In genomic region chr12:124543591-124544310, GRCh38 we compare ENCODE assay signal across 8 cellular contexts. TPM values are rescaled to one million over a fixed set of nuclear protein-coding genes. Genes with fewer than 3 reads are reported as not detected.
DNase-seq lines count a peak whose midpoint lies in the region; ATAC-seq and TF ChIP-seq lines count a peak whose summit lies in the region.

No MANE protein-coding gene starts in this region.

- H3K4me1 Mint-ChIP-seq in brain, result peaks cover 77% of the 10 kb centered on the region
- peaks cover 54% of the 10 kb centered on the region for H3K4me1 Mint-ChIP-seq in nephron

- no peak for ATAC-seq in HG03025 (IDR thresholded peaks at IDR 0.05; ENCODE audit: low FRiP score, unreplicated experiment)
- no peak for ATAC-seq in HG03565 (IDR thresholded peaks at IDR 0.05; ENCODE audit: unreplicated experiment)

- TF ChIP-seq CTCF in brain (conservative IDR thresholded peaks at IDR 0.05), result no peak
- TF ChIP-seq CTCF in nephron (IDR thresholded peaks at IDR 0.05; ENCODE audit: unreplicated experiment in 3 of 3), result no peak

- H3K9me3 Mint-ChIP-seq in brain (peaks cover 0 to 2% (median 0%) of the 10 kb centered on the region in 5 experiments), nephron (no peaks in the 10 kb centered on the region)

- H3K27me3 Mint-ChIP-seq in brain (peaks cover 2% of the 10 kb centered on the region), nephron (ENCODE audit: low read depth) (no peaks in the 10 kb centered on the region)

- H3K27ac Mint-ChIP-seq in brain (peak overlapping the region; percentile 61 to 92 (median 79)), nephron (peak overlapping the region; percentile 68 to 94 (median 92))

- peak overlapping the region; percentile 47 to 75 (median 69) for H3K4me3 Mint-ChIP-seq in brain
- peak overlapping the region; percentile 48 to 65 (median 56) for H3K4me3 Mint-ChIP-seq in nephron

- peak; percentile 52 for DNase-seq in COR-L47 (lab: John Stamatoyannopoulos, UW)
- peak; percentile 26 for DNase-seq in NCI-H1092 (lab: John Stamatoyannopoulos, UW)
- no peak for DNase-seq in NCI-H510A (lab: John Stamatoyannopoulos, UW)
- no peak for DNase-seq in NCI-H2196 (lab: John Stamatoyannopoulos, UW; ENCODE audit: unreplicated experiment)

- no peaks in the 10 kb centered on the region for H3K36me3 Mint-ChIP-seq in brain
- no peaks in the 10 kb centered on the region for H3K36me3 Mint-ChIP-seq in nephron (ENCODE audit: low read depth)

RNA-seq across cellular contexts. Expression of gene NCOR2, which starts 23.7 kb away (rescaled TPM):
- 78.6 TPM for polyA plus RNA-seq in brain (ENCODE audit: insufficient read depth, low read depth, low replicate concordance)

Comparison
In these comparisons a context has a peak if more than half of its experiments do, and no peak if none do; other contexts are left out.
1. DNase-seq: peak in COR-L47 (single experiment) and NCI-H1092 (single experiment); none in NCI-H510A (single experiment) and NCI-H2196 (single experiment).